ENCODE assay signal across 20 cellular contexts in genomic region chr6:126064994-126065401, GRCh38.
DNase-seq lines count a peak whose midpoint lies in the region; ATAC-seq and TF ChIP-seq lines count a peak whose summit lies in the region.
"Had no signal": no experiment of that assay in that cellular context is flagged by ENCODE, and none has a peak within 500 bp of the region (broad histone marks: within the 10 kb centered on the region; RNA-seq: fewer than 3 reads in every experiment).

No MANE protein-coding gene starts in this region.

- no peak for TF ChIP-seq CTCF in omental fat pad (IDR thresholded peaks at IDR 0.05)
- TF ChIP-seq CTCF in mesothelial cell of epicardium (IDR thresholded peaks at IDR 0.05; ENCODE audit: unreplicated experiment), result no peak

- no peaks in the 10 kb centered on the region for H3K27me3 Mint-ChIP-seq in mesothelial cell of epicardium (ENCODE audit: low read depth)
- H3K27me3 Mint-ChIP-seq: activated naive CD8-positive, alpha-beta T cell treated with anti-CD3 and anti-CD28 coated beads, Interleukin-2, amount 10 ng/mL, durations not matched to agents 7 days and 5 days; CD4-positive, alpha-beta memory T cell had no signal

- no peak for TF ChIP-seq POLR2A in erythroblast (IDR thresholded peaks at IDR 0.05; ENCODE audit: low read length)

- no peak overlapping the region for H3K27ac Mint-ChIP-seq in mesothelial cell of epicardium
- H3K27ac Mint-ChIP-seq: activated naive CD8-positive, alpha-beta T cell treated with anti-CD3 and anti-CD28 coated beads, Interleukin-2, amount 10 ng/mL, durations not matched to agents 7 days and 5 days; CD4-positive, alpha-beta memory T cell; immature natural killer cell had no signal

- H3K36me3 Mint-ChIP-seq in mesothelial cell of epicardium, result peaks cover 35% of the 10 kb centered on the region

- peaks cover 17% of the 10 kb centered on the region for H3K4me1 Mint-ChIP-seq in mesothelial cell of epicardium

- DNase-seq in Daoy (ENCODE audit: low read depth), result peak; percentile 33
- peak; percentile 88 for DNase-seq in OCI-M1 (lab: John Stamatoyannopoulos, UW)
- peak; percentile 45 to 48 for DNase-seq in erythroblast (lab: John Stamatoyannopoulos, UW)
- no peak for DNase-seq in omental fat pad (ENCODE audit: low spot score)
- no peak for DNase-seq in activated T-cell treated with anti-CD3 and anti-CD28 coated beads for 4 hours
- no peak for DNase-seq in HCEC 1CT
- no peak for DNase-seq in mesothelial cell of epicardium (ENCODE audit: low spot score in 2 of 2, unreplicated experiment in 2 of 2)
- no peak for DNase-seq in COLO829 (ENCODE audit: low spot score)
- DNase-seq: activated CD4-positive, alpha-beta T cell treated with anti-CD3 and anti-CD28 coated beads for 48 hours; activated naive CD8-positive, alpha-beta T cell treated with anti-CD3 and anti-CD28 coated beads, Interleukin-2, amount 10 ng/mL, durations not matched to agents 7 days and 5 days; brain microvascular endothelial cell; CD4-positive, alpha-beta memory T cell; DMS79; H7; immature natural killer cell; left ventricle myocardium inferior; NCI-H1930; NCI-H446 treated with DMSO at 0.1 percent for 48 hours; stimulated activated CD4-positive, alpha-beta T cell treated with anti-CD3 and anti-CD28 coated beads, Interleukin-15, amount 100 ng/mL, for 24 hours; testis had no signal

- peaks cover 11% of the 10 kb centered on the region for H3K9me3 Mint-ChIP-seq in mesothelial cell of epicardium
- H3K9me3 Mint-ChIP-seq: activated naive CD8-positive, alpha-beta T cell treated with anti-CD3 and anti-CD28 coated beads, Interleukin-2, amount 10 ng/mL, durations not matched to agents 7 days and 5 days had no signal

- peak; percentile 42 for ATAC-seq in omental fat pad (ENCODE audit: low FRiP score)

- H3K4me3 Mint-ChIP-seq in mesothelial cell of epicardium, result no peak overlapping the region
- H3K4me3 Mint-ChIP-seq: activated naive CD8-positive, alpha-beta T cell treated with anti-CD3 and anti-CD28 coated beads, Interleukin-2, amount 10 ng/mL, durations not matched to agents 7 days and 5 days; CD4-positive, alpha-beta memory T cell; immature natural killer cell had no signal

Comparison
In these comparisons a context has a peak if more than half of its experiments do, and no peak if none do; other contexts are left out.
1. DNase-seq: peak in Daoy (single experiment), OCI-M1 (single experiment) and erythroblast (2 of 2); none in omental fat pad (single experiment), activated T-cell treated with anti-CD3 and anti-CD28 coated beads for 4 hours (single experiment), HCEC 1CT (single experiment), mesothelial cell of epicardium (0 of 2) and COLO829 (single experiment).